8 cellular contexts compared by ENCODE assay signal in the genomic region with DNA sequence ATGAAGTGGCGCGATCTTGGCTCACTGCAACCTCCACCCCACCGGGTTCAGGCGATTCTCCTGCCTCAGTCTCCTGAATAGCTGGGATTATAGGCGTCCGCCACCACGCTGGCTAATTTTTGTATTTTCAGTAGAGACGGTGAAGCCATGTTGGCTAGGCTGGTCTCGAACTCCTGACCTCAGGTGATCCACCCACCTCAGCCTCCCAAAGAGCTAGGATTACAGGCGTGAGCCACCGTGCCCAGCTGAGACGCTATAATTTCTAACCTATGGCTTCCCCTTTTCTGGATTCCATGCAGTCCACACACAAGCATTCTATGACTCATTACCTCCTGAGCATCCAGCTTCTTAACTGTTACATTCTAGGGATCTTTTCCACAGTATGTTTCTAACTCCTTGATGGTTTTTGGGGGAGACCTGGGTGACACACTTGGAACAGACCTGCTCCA. TPM values are rescaled to one million over a fixed set of nuclear protein-coding genes. Genes with fewer than 3 reads are reported as not detected.
DNase-seq lines count a peak whose midpoint lies in the region; ATAC-seq, FAIRE-seq and TF ChIP-seq lines count a peak whose summit lies in the region.

No MANE protein-coding gene starts in this region.

- no peaks in the 10 kb centered on the region for H3K9me3 ChIP-seq in prostate gland

- peak; percentile 81 for FAIRE-seq in RCC 7860 (lab: Jason Lieb, UNC)

- H3K4me3 ChIP-seq in prostate gland: no peak overlapping the region

- TF ChIP-seq POLR2A in GM19099 (IDR thresholded peaks at IDR 0.05; ENCODE audit: extremely low read depth, insufficient read length, low read depth) (peak; percentile 6), prostate gland (IDR thresholded peaks at IDR 0.05) (no peak)

- CTCF ChIA-PET in GM10248 (lab: Yijun Ruan, JAX): interaction anchor here (1.5 to 4.6 kb wide), 3 partner anchors 14 to 33 kb away, joined by 4 to 42 read pairs (median 13); no protein-coding TSS in a partner anchor

- H3K27me3 ChIP-seq in prostate gland (replicated peaks; ENCODE audit: insufficient read depth): no peaks in the 10 kb centered on the region

- TF ChIP-seq CTCF in prostate gland (IDR thresholded peaks at IDR 0.05): no peak
- TF ChIP-seq CTCF in GM10248 (IDR thresholded peaks at IDR 0.05; ENCODE audit: control extremely low read depth, extremely low read depth, low read depth, missing control alignments): no peak

- WGBS in prostate gland: 74% methylated on average over 12 of the region's 12 CpGs

- H3K27ac ChIP-seq in epithelial cell of prostate (peak overlapping the region; percentile 96), prostate gland (peak overlapping the region; percentile 86 to 87)

- no peaks in the 10 kb centered on the region for H3K36me3 ChIP-seq in prostate gland

- intact Hi-C loops in prostate gland (cut with DNase I): no loop called here

- peaks cover 7% of the 10 kb centered on the region for H3K4me1 ChIP-seq in prostate gland (replicated peaks)

- POLR2A ChIA-PET in GM10248 (lab: Yijun Ruan, JAX): interaction anchor here (1.4 to 1.5 kb wide), 2 partner anchors 13 to 16 kb away, joined by 6 to 8 read pairs; no protein-coding TSS in a partner anchor

- peak; percentile 93 for DNase-seq in RCC 7860 (ENCODE audit: low spot score)
- DNase-seq in epithelial cell of prostate (ENCODE audit: low read depth, low spot score): no peak
- DNase-seq in prostate gland (ENCODE audit: low spot score): no peak
- no peak for DNase-seq in GM10248 (ENCODE audit: extremely low spot score)

- ATAC-seq in HG02623 (IDR thresholded peaks at IDR 0.05; ENCODE audit: unreplicated experiment) (no peak), HG03139 (IDR thresholded peaks at IDR 0.05; ENCODE audit: unreplicated experiment) (no peak), HG02678 (IDR thresholded peaks at IDR 0.05; ENCODE audit: unreplicated experiment) (no peak)

RNA-seq across cellular contexts. Expression of gene KCMF1, which starts 11.9 kb away (rescaled TPM):
- total RNA-seq in prostate gland: 10 to 100 TPM; 20.5 to 33.1 TPM

RNA-seq across cellular contexts. Expression of gene TMSB10, which starts 53.6 kb away (rescaled TPM):
- 1,000 to 10,000 TPM; 1,100 to 3,014 TPM for total RNA-seq in prostate gland
